In the genomic region with DNA sequence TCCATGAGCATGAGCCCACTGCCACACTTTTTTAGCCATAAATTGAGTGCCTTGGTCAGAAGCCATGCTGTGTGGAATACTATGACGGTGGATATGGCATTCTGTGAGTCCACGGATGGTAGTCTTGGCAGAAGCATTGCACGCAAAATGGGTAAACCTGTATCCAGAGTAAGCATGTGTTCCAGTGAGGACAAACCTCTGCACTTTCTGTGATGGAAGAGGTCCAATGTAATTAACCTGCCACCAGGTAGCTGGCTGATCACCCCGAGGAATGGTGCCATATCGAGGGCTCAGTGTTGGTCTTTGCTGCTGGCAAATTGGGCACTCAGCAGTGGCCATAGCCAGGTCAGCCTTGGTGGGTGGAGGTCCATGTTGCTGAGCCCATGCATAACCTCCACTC, we compare ENCODE assay signal across 3 cellular contexts. TPM values are rescaled to one million over a fixed set of nuclear protein-coding genes. Genes with fewer than 3 reads are reported as not detected.
"Had no signal": no experiment of that assay in that cellular context is flagged by ENCODE, and none has a peak within 500 bp of the region (broad histone marks: within the 10 kb centered on the region; RNA-seq: fewer than 3 reads in every experiment).

No MANE protein-coding gene starts in this region.

RNA-seq across cellular contexts. Expression of a gene that starts 37.0 kb away (rescaled TPM):
- total RNA-seq: activated B cell treated with CpG ODN at 0.5 μM for 24 hours; activated CD8-positive, alpha-beta memory T cell treated with anti-CD3 and anti-CD28 coated beads, Interleukin-2, amount 10 ng/mL, durations not matched to agents 7 days and 5 days; activated CD8-positive, alpha-beta T cell treated with anti-CD3 and anti-CD28 coated beads, Interleukin-2, amount 10 ng/mL, durations not matched to agents 7 days and 5 days had no signal
